8 cellular contexts compared by ENCODE assay signal in genomic region chr1:93847811-93848288, GRCh38. TPM values are rescaled to one million over a fixed set of nuclear protein-coding genes. Genes with fewer than 3 reads are reported as not detected.
DNase-seq lines count a peak whose midpoint lies in the region; ATAC-seq and TF ChIP-seq lines count a peak whose summit lies in the region.

No MANE protein-coding gene starts in this region.

- BruUV-seq in PC-3 (replicated peaks; lab: Mats Ljungman, UMichigan), result TSS peak; percentile 37

- H3K9ac ChIP-seq in PC-3 (ENCODE audit: low read length), result peak overlapping the region; percentile 89

- intact Hi-C loops in PC-3 (cut with micrococcal nuclease), result loop anchor here (1.0 to 10.0 kb wide), 4 partner anchors 61 to 543 kb away; partner anchors contain the start of genes DR1 and GCLM
- intact Hi-C loops in activated T-helper 1 cell treated with anti-CD3 and anti-CD28 coated beads, Interleukin-12 subunit alpha, Interleukin-12 subunit beta, Interleukin-2, Interleukin-4 antibody, amounts not matched to agents 30 ng/mL and 10 ng/mL and 1 ng/mL, durations not matched to agents 14 hours and 24 hours and 36 hours (cut with micrococcal nuclease), result loop anchor here (1.0 to 10.0 kb wide), 13 partner anchors 31 to 1363 kb away; partner anchors contain the start of genes ABCD3, BCAR3, DIPK1A and DNTTIP2

- CTCF ChIA-PET in PC-3 (lab: Charles Lee), result no interaction called here

- H3K27me3 ChIP-seq in PC-3 (ENCODE audit: low read length), result no peaks in the 10 kb centered on the region

- peak overlapping the region; percentile 96 for H3K27ac Mint-ChIP-seq in activated T-helper 1 cell treated with anti-CD3 and anti-CD28 coated beads, Interleukin-12 subunit alpha, Interleukin-12 subunit beta, Interleukin-2, Interleukin-4 antibody, amounts not matched to agents 30 ng/mL and 10 ng/mL and 1 ng/mL, durations not matched to agents 14 hours and 24 hours and 36 hours
- peak overlapping the region; percentile 80 to 96 for H3K27ac Mint-ChIP-seq in natural killer cell treated with Interleukin-12 subunit alpha and Interleukin-12 subunit beta and Interleukin-15 and Interleukin-18, amount 100 ng/mL, for 72 hours

- no peaks in the 10 kb centered on the region for H4K20me1 ChIP-seq in PC-3 (ENCODE audit: low read length)

- H3K4me3 ChIP-seq in PC-3 (ENCODE audit: low read length) (peak overlapping the region; percentile 82), fibroblast of mammary gland (ENCODE audit: control insufficient read depth, low read depth, low read length) (peak overlapping the region; percentile 77)

- peak overlapping the region; percentile 88 for H2AFZ ChIP-seq in PC-3 (ENCODE audit: low read length)

- peaks cover 2% of the 10 kb centered on the region for H3K27me3 Mint-ChIP-seq in activated T-helper 1 cell treated with anti-CD3 and anti-CD28 coated beads, Interleukin-12 subunit alpha, Interleukin-12 subunit beta, Interleukin-2, Interleukin-4 antibody, amounts not matched to agents 30 ng/mL and 10 ng/mL and 1 ng/mL, durations not matched to agents 14 hours and 24 hours and 36 hours (ENCODE audit: insufficient read depth)
- H3K27me3 Mint-ChIP-seq in natural killer cell treated with Interleukin-12 subunit alpha and Interleukin-12 subunit beta and Interleukin-15 and Interleukin-18, amount 100 ng/mL, for 72 hours, result peaks cover under 1 to 3% of the 10 kb centered on the region in 2 donors

- no peak for TF ChIP-seq CTCF in PC-3 (conservative IDR thresholded peaks at IDR 0.05; ENCODE audit: low read depth, low read length)
- TF ChIP-seq CTCF in fibroblast of mammary gland (conservative IDR thresholded peaks at IDR 0.05; ENCODE audit: control insufficient read depth, insufficient read depth, low read depth, low read length), result no peak

- H3F3A ChIP-seq in PC-3 (ENCODE audit: low read length, unreplicated experiment), result peaks cover 3% of the 10 kb centered on the region

- H3K36me3 ChIP-seq in PC-3 (ENCODE audit: low read depth, low read length), result no peaks in the 10 kb centered on the region

- H3K4me2 ChIP-seq in PC-3 (ENCODE audit: low read length), result peak overlapping the region; percentile 88

- peaks cover 22% of the 10 kb centered on the region for H3K79me2 ChIP-seq in PC-3 (ENCODE audit: low read length)

- peak overlapping the region; percentile 93 for H3K27ac ChIP-seq in PC-3 (ENCODE audit: low read length)

- H3K4me3 Mint-ChIP-seq in activated T-helper 1 cell treated with anti-CD3 and anti-CD28 coated beads, Interleukin-12 subunit alpha, Interleukin-12 subunit beta, Interleukin-2, Interleukin-4 antibody, amounts not matched to agents 30 ng/mL and 10 ng/mL and 1 ng/mL, durations not matched to agents 14 hours and 24 hours and 36 hours, result peak overlapping the region; percentile 91
- H3K4me3 Mint-ChIP-seq in natural killer cell treated with Interleukin-12 subunit alpha and Interleukin-12 subunit beta and Interleukin-15 and Interleukin-18, amount 100 ng/mL, for 72 hours, result peak overlapping the region; percentile 86

- no peaks in the 10 kb centered on the region for H3K9me3 ChIP-seq in PC-3 (ENCODE audit: low read length)

- no peaks in the 10 kb centered on the region for H3K9me3 Mint-ChIP-seq in activated T-helper 1 cell treated with anti-CD3 and anti-CD28 coated beads, Interleukin-12 subunit alpha, Interleukin-12 subunit beta, Interleukin-2, Interleukin-4 antibody, amounts not matched to agents 30 ng/mL and 10 ng/mL and 1 ng/mL, durations not matched to agents 14 hours and 24 hours and 36 hours
- no peaks in the 10 kb centered on the region for H3K9me3 Mint-ChIP-seq in natural killer cell treated with Interleukin-12 subunit alpha and Interleukin-12 subunit beta and Interleukin-15 and Interleukin-18, amount 100 ng/mL, for 72 hours

- no peaks in the 10 kb centered on the region for H3K36me3 Mint-ChIP-seq in activated T-helper 1 cell treated with anti-CD3 and anti-CD28 coated beads, Interleukin-12 subunit alpha, Interleukin-12 subunit beta, Interleukin-2, Interleukin-4 antibody, amounts not matched to agents 30 ng/mL and 10 ng/mL and 1 ng/mL, durations not matched to agents 14 hours and 24 hours and 36 hours (ENCODE audit: low read depth)
- no peaks in the 10 kb centered on the region for H3K36me3 Mint-ChIP-seq in natural killer cell treated with Interleukin-12 subunit alpha and Interleukin-12 subunit beta and Interleukin-15 and Interleukin-18, amount 100 ng/mL, for 72 hours

- ATAC-seq in GM21360 (IDR thresholded peaks at IDR 0.05; ENCODE audit: unreplicated experiment) (peak; percentile 20), PC-3 (peak; percentile 19)
- ATAC-seq in natural killer cell treated with Interleukin-12 subunit alpha and Interleukin-12 subunit beta and Interleukin-15 and Interleukin-18, amount 100 ng/mL, for 72 hours, result peak; percentile 45 to 61
- ATAC-seq in stimulated activated naive CD8-positive, alpha-beta T cell treated with anti-CD3 and anti-CD28 coated beads, Interleukin-15, Interleukin-2, amounts not matched to agents 100 U/mL and 50 U/mL, for 24 hours, result peak; percentile 30

- H3K4me1 ChIP-seq in PC-3 (ENCODE audit: insufficient read depth, low read length), result peaks cover 35% of the 10 kb centered on the region

- no peaks in the 10 kb centered on the region for H3K9me2 ChIP-seq in PC-3 (replicated peaks; ENCODE audit: low read length)

- POLR2A ChIA-PET in PC-3 (lab: Charles Lee; ENCODE audit: unreplicated experiment), result interaction anchor here (0.6 kb wide), 1 partner anchor 399 kb away, joined by 18 read pairs; no protein-coding TSS in a partner anchor

- peak; percentile 77 for DNase-seq in COLO668 (lab: John Stamatoyannopoulos, UW; ENCODE audit: unreplicated experiment)
- DNase-seq in HT-29 (ENCODE audit: low spot score), result peak; percentile 76
- peak; percentile 66 for DNase-seq in PC-3
- DNase-seq in activated T-helper 1 cell treated with anti-CD3 and anti-CD28 coated beads, Interleukin-12 subunit alpha, Interleukin-12 subunit beta, Interleukin-2, Interleukin-4 antibody, amounts not matched to agents 30 ng/mL and 10 ng/mL and 1 ng/mL, durations not matched to agents 14 hours and 24 hours and 36 hours (ENCODE audit: low spot score), result peak; percentile 59
- peak; percentile 77 for DNase-seq in fibroblast of mammary gland (ENCODE audit: low read depth)
- peak; percentile 86 for DNase-seq in natural killer cell treated with Interleukin-12 subunit alpha and Interleukin-12 subunit beta and Interleukin-15 and Interleukin-18, amount 100 ng/mL, for 72 hours (ENCODE audit: low spot score)
- peak; percentile 59 for DNase-seq in stimulated activated naive CD8-positive, alpha-beta T cell treated with anti-CD3 and anti-CD28 coated beads, Interleukin-15, Interleukin-2, amounts not matched to agents 100 U/mL and 50 U/mL, for 24 hours

- H3K4me1 Mint-ChIP-seq in activated T-helper 1 cell treated with anti-CD3 and anti-CD28 coated beads, Interleukin-12 subunit alpha, Interleukin-12 subunit beta, Interleukin-2, Interleukin-4 antibody, amounts not matched to agents 30 ng/mL and 10 ng/mL and 1 ng/mL, durations not matched to agents 14 hours and 24 hours and 36 hours (ENCODE audit: low read depth), result peaks cover 30% of the 10 kb centered on the region
- H3K4me1 Mint-ChIP-seq in natural killer cell treated with Interleukin-12 subunit alpha and Interleukin-12 subunit beta and Interleukin-15 and Interleukin-18, amount 100 ng/mL, for 72 hours (ENCODE audit: low read depth in 2 of 2), result peaks cover 32% of the 10 kb centered on the region in 2 donors

RNA-seq across cellular contexts. Expression of gene DNTTIP2, which starts 31.2 kb away (rescaled TPM):
- total RNA-seq in HT-29 (2014; rRNA removed; shearing (Covaris generic)), result 15.1 and 15.4 TPM in 2 replicates
- 47.8 and 47.9 TPM in 2 replicates for total RNA-seq in PC-3 (2014; rRNA removed)
- total RNA-seq in activated T-helper 1 cell treated with anti-CD3 and anti-CD28 coated beads, Interleukin-12 subunit alpha, Interleukin-12 subunit beta, Interleukin-2, Interleukin-4 antibody, amounts not matched to agents 30 ng/mL and 10 ng/mL and 1 ng/mL, durations not matched to agents 14 hours and 24 hours and 36 hours, result 80.3 and 90.8 TPM in 2 replicates
- 100 to 1,000 TPM in 1 of 2 donors, 10 to 100 TPM in 1; 78.4 to 101 TPM for total RNA-seq in natural killer cell treated with Interleukin-12 subunit alpha and Interleukin-12 subunit beta and Interleukin-15 and Interleukin-18, amount 100 ng/mL, for 72 hours

Comparison
In these comparisons a context has a peak if more than half of its experiments do, and no peak if none do; other contexts are left out.
1. Peak in every context shown above with its lines: DNase-seq, ATAC-seq, H3K4me3 ChIP-seq and H3K27ac ChIP-seq.